In the genomic region with DNA sequence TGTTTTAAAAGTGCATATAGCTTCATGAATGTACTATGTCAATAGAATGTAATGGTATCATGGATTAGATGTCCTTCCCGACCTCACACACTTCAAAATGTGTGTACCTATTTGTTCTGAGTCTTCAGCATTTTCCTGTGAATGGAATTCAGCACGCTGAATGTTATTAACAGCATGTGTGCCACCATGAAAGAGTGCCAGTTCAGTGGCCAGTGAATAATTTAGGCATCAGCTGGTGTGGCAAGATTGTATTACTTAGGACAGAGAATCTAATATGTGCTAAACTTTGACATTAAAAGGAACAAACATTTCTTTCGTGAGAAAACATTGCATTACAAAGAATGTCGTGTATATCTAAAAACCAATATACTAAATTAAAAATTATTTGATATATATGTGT, we compare ENCODE assay signal across 19 cellular contexts.
"Had no signal": no experiment of that assay in that cellular context is flagged by ENCODE, and none has a peak within 500 bp of the region (broad histone marks: within the 10 kb centered on the region; RNA-seq: fewer than 3 reads in every experiment).

No MANE protein-coding gene starts in this region.

- ATAC-seq: activated CD8-positive, alpha-beta memory T cell treated with anti-CD3 and anti-CD28 coated beads, Interleukin-2, amount 10 ng/mL, durations not matched to agents 7 days and 5 days; activated CD8-positive, alpha-beta T cell treated with anti-CD3 and anti-CD28 coated beads, Interleukin-2, amount 10 ng/mL, durations not matched to agents 7 days and 5 days; activated T-cell treated with anti-CD3 and anti-CD28 coated beads, Interleukin-2, amount 50 U/mL, for 72 hours; foreskin keratinocyte; left lobe of liver; mucosa of descending colon; sciatic nerve; stimulated activated naive B cell treated with anti-CD40 and anti-IgM and Interleukin-4, amounts not matched to agents 10 μg/mL and 1 μg/mL and 100 μg/mL, for 72 hours had no signal

- H3K27me3 ChIP-seq: foreskin keratinocyte, heart right ventricle, suprapubic skin, tibial artery had no signal

- H3K27ac ChIP-seq: foreskin keratinocyte, suprapubic skin, tibial artery had no signal

- H3K4me1 ChIP-seq: foreskin keratinocyte had no signal

- H3K9me3 ChIP-seq: mucosa of descending colon, suprapubic skin, tibial artery had no signal

- H3K4me3 ChIP-seq: heart right ventricle, lung, mucosa of descending colon, smooth muscle cell, suprapubic skin, tibial artery had no signal

- H3K4me2 ChIP-seq: smooth muscle cell had no signal

- DNase-seq: activated CD8-positive, alpha-beta memory T cell treated with anti-CD3 and anti-CD28 coated beads, Interleukin-2, amount 10 ng/mL, durations not matched to agents 7 days and 5 days; activated CD8-positive, alpha-beta T cell treated with anti-CD3 and anti-CD28 coated beads, Interleukin-2, amount 10 ng/mL, durations not matched to agents 7 days and 5 days; activated naive CD4-positive, alpha-beta T cell treated with Interleukin-2 at 50 U/mL for 16 hours; activated T-cell treated with anti-CD3 and anti-CD28 coated beads for 4 hours; activated T-cell treated with anti-CD3 and anti-CD28 coated beads, Interleukin-2, amount 50 U/mL, for 72 hours; anterior cingulate cortex; foreskin keratinocyte; heart right ventricle; mucosa of descending colon; stimulated activated CD4-positive, alpha-beta T cell treated with anti-CD3 and anti-CD28 coated beads, Interleukin-15, amount 100 ng/mL, for 24 hours; stimulated activated CD4-positive, alpha-beta T cell treated with anti-CD3 and anti-CD28 coated beads, Interleukin-2, amount 100 ng/mL, for 24 hours; stimulated activated naive B cell treated with anti-CD40 and anti-IgM and Interleukin-4, amounts not matched to agents 10 μg/mL and 1 μg/mL and 100 μg/mL, for 72 hours; T-helper 2 cell; tibial artery had no signal

- H3K36me3 ChIP-seq: suprapubic skin, tibial artery had no signal
